9 cellular contexts compared by ENCODE assay signal in genomic region chr17:7476474-7476873, GRCh38. TPM values are rescaled to one million over a fixed set of nuclear protein-coding genes. Genes with fewer than 3 reads are reported as not detected.
DNase-seq lines count a peak whose midpoint lies in the region; ATAC-seq, FAIRE-seq and TF ChIP-seq lines count a peak whose summit lies in the region.
"Had no signal": no experiment of that assay in that cellular context is flagged by ENCODE, and none has a peak within 500 bp of the region (broad histone marks: within the 10 kb centered on the region; RNA-seq: fewer than 3 reads in every experiment).

No MANE protein-coding gene starts in this region.

- H3K9me3 ChIP-seq in SK-N-SH: no peaks in the 10 kb centered on the region
- H3K9me3 ChIP-seq in sigmoid colon: no peaks in the 10 kb centered on the region
- no peaks in the 10 kb centered on the region for H3K9me3 ChIP-seq in pancreas
- no peaks in the 10 kb centered on the region for H3K9me3 ChIP-seq in MM.1S (replicated peaks; ENCODE audit: insufficient read depth, low read length)

- intact Hi-C loops in sigmoid colon (cut with DNase I): loop anchor here (2.0 kb wide), 3 partner anchors 20 to 72 kb away; partner anchors contain the start of gene TMEM256
- intact Hi-C loops in pancreas (cut with DNase I): loop anchor here in 2 of 3 donors (5.0 kb wide), 1 partner anchor 34 kb away; no protein-coding TSS in a partner anchor

- peak; percentile 69 for DNase-seq in EL
- no peak for DNase-seq in SK-N-SH
- no peak for DNase-seq in sigmoid colon
- no peak for DNase-seq in GM12891 (ENCODE audit: insufficient read length, low spot score)
- DNase-seq in pancreas: no peak
- DNase-seq in MM.1S: no peak
- DNase-seq: NCI-H187 had no signal

- ATAC-seq in esophagus mucosa (peak; percentile 73), pancreas (no peak), GM21786 (IDR thresholded peaks at IDR 0.05; ENCODE audit: unreplicated experiment) (no peak)

- H2AFZ ChIP-seq in SK-N-SH (ENCODE audit: low read depth) (no peak overlapping the region), MM.1S (ENCODE audit: low read length) (no peak overlapping the region)

- H3K36me3 ChIP-seq in SK-N-SH (replicated peaks in 1 of 2; ENCODE audit: control insufficient read depth in 1 of 2, insufficient read depth in 2 of 2, low read length in 1 of 2): no peaks in the 10 kb centered on the region
- H3K36me3 ChIP-seq in sigmoid colon: no peaks in the 10 kb centered on the region
- no peaks in the 10 kb centered on the region for H3K36me3 ChIP-seq in pancreas
- H3K36me3 ChIP-seq in MM.1S (replicated peaks; ENCODE audit: insufficient read depth, low read length): no peaks in the 10 kb centered on the region

- POLR2A ChIA-PET in SK-N-SH (lab: Yijun Ruan, JAX): interaction anchor here (0.6 to 1.4 kb wide), 4 partner anchors 7 to 95 kb away, joined by 3 to 6 read pairs (median 3); partner anchors contain the start of gene TMEM256

- H3K4me3 ChIP-seq in SK-N-SH (ENCODE audit: low read depth in 2 of 2, low read length in 1 of 2): no peak overlapping the region
- H3K4me3 ChIP-seq in sigmoid colon: no peak overlapping the region
- no peak overlapping the region for H3K4me3 ChIP-seq in pancreas
- no peak overlapping the region for H3K4me3 ChIP-seq in MM.1S (ENCODE audit: low read length)

- H3F3A ChIP-seq in SK-N-SH (replicated peaks; ENCODE audit: insufficient read depth) (peaks cover 15% of the 10 kb centered on the region), MM.1S (ENCODE audit: insufficient read depth, low read length) (0 out of 2 replicates have a peak, but pooled peaks cover 5% of the 10 kb centered on the region)

- WGBS in SK-N-SH (ENCODE audit: low lambda C conversion rate): 22% methylated on average over 3 of the region's 3 CpGs
- 38 to 48% methylated on average over 3 of the region's 3 CpGs for WGBS in sigmoid colon, 2 donors
- WGBS in pancreas, 2 donors: 29 to 35% methylated on average over 3 of the region's 3 CpGs

- H3K9ac ChIP-seq in SK-N-SH: no peak overlapping the region
- H3K9ac ChIP-seq in MM.1S (ENCODE audit: low read length): no peak overlapping the region

- H3K4me1 ChIP-seq in SK-N-SH (ENCODE audit: control insufficient read depth in 1 of 2, insufficient read depth in 2 of 2, low read depth in 1 of 2, low read length in 1 of 2) (peaks cover 17 to 26% of the 10 kb centered on the region in 2 experiments; a peak in 2 of 4 replicates), sigmoid colon (peaks cover 0 to 73% (median 55%) of the 10 kb centered on the region in 4 donors), pancreas (peaks cover under 1 to 22% (median 20%) of the 10 kb centered on the region in 3 donors), MM.1S (ENCODE audit: low read length) (no peaks in the 10 kb centered on the region)

- H3K9me2 ChIP-seq in SK-N-SH (no peaks in the 10 kb centered on the region), MM.1S (replicated peaks; ENCODE audit: insufficient read depth, low read length) (no peaks in the 10 kb centered on the region)

- no peaks in the 10 kb centered on the region for H3K27me3 ChIP-seq in SK-N-SH (ENCODE audit: insufficient read depth)
- H3K27me3 ChIP-seq in sigmoid colon: no peaks in the 10 kb centered on the region
- H3K27me3 ChIP-seq in pancreas: no peaks in the 10 kb centered on the region
- no peaks in the 10 kb centered on the region for H3K27me3 ChIP-seq in MM.1S (replicated peaks; ENCODE audit: insufficient read depth, low read length)

- TF ChIP-seq CTCF in SK-N-SH (IDR thresholded peaks at IDR 0.05): no peak
- TF ChIP-seq CTCF in sigmoid colon (IDR thresholded peaks at IDR 0.05): no peak
- no peak for TF ChIP-seq CTCF in pancreas (IDR thresholded peaks at IDR 0.05)
- TF ChIP-seq CTCF in MM.1S (IDR thresholded peaks at IDR 0.05; ENCODE audit: low read length): no peak

- TF ChIP-seq EP300 in SK-N-SH (IDR thresholded peaks at IDR 0.05; ENCODE audit: borderline replicate concordance in 1 of 2, low read depth in 1 of 2, low read length in 1 of 2): no peak
- no peak for TF ChIP-seq EP300 in sigmoid colon (IDR thresholded peaks at IDR 0.05)

- no peak for TF ChIP-seq RAD21 in SK-N-SH (IDR thresholded peaks at IDR 0.05; ENCODE audit: low read length)

- no peak for TF ChIP-seq POLR2A in sigmoid colon (IDR thresholded peaks at IDR 0.05)
- no peak for TF ChIP-seq POLR2A in GM12891 (IDR thresholded peaks at IDR 0.05; ENCODE audit: low read depth, low read length)

- FAIRE-seq in GM12891 (lab: Jason Lieb, UNC) (no peak), pancreas (lab: Jason Lieb, UNC) (no peak)

- H3K4me2 ChIP-seq in SK-N-SH (peak overlapping the region; percentile 95; the same call in 1 of the 2 replicates), MM.1S (ENCODE audit: low read depth, low read length) (no peak overlapping the region)

- H4K20me1 ChIP-seq in SK-N-SH (ENCODE audit: insufficient read depth) (peaks cover 64% of the 10 kb centered on the region), MM.1S (ENCODE audit: insufficient read depth, low read length) (no peaks in the 10 kb centered on the region)

- H3K79me2 ChIP-seq in SK-N-SH (ENCODE audit: insufficient read depth): peaks cover 98% of the 10 kb centered on the region
- peaks cover 7% of the 10 kb centered on the region; the same call in 1 of the 2 replicates for H3K79me2 ChIP-seq in MM.1S (ENCODE audit: low read length)

- H3K27ac ChIP-seq in SK-N-SH (ENCODE audit: low read depth in 2 of 2, low read length in 1 of 2) (peak overlapping the region in 1 of 2 experiments; percentile 44; a peak in 2 of 4 replicates), sigmoid colon (peak overlapping the region; percentile 94 to 100 (median 100)), pancreas (peak overlapping the region in 2 of 4 donors; percentile 47 to 99), MM.1S (ENCODE audit: low read length) (no peak overlapping the region)

- CTCF ChIA-PET in SK-N-SH (lab: Yijun Ruan, JAX): interaction anchor here (1.0 to 2.3 kb wide), 6 partner anchors 18 to 131 kb away, joined by 3 to 11 read pairs (median 3); partner anchors contain the start of gene SENP3

TF ChIP-seq in SK-N-SH, 30 proteins besides CTCF, POLR2A, EP300 and RAD21 (continues in another document):
- TF ChIP-seq FOSL2 (IDR thresholded peaks at IDR 0.05; ENCODE audit: borderline replicate concordance, low read depth): peak; percentile 24; the same call in 1 of the 2 replicates

TF ChIP-seq in GM12891, 5 proteins besides CTCF, POLR2A, EP300 and RAD21:
- no peak for TF ChIP-seq POLR2AphosphoS5 (IDR thresholded peaks at IDR 0.05; ENCODE audit: low read depth, low read length)
- no peak for TF ChIP-seq TAF1 (IDR thresholded peaks at IDR 0.05; ENCODE audit: low read depth, low read length)
- TF ChIP-seq SPI1 (IDR thresholded peaks at IDR 0.05; ENCODE audit: low read depth, low read length): no peak
- TF ChIP-seq PAX5 (IDR thresholded peaks at IDR 0.05; ENCODE audit: insufficient read depth, low read length, severe bottlenecking): no peak
- no peak for TF ChIP-seq POU2F2 (IDR thresholded peaks at IDR 0.05; ENCODE audit: low read depth, low read length)

RNA-seq across cellular contexts. Expression of gene ZBTB4, which starts 3.0 kb away (rescaled TPM):
- 11.4 and 12.8 TPM in 2 replicates for polyA plus RNA-seq in SK-N-SH (2012; rRNA removed)
- 9.2 and 12.2 TPM in 2 replicates for polyA plus RNA-seq in SK-N-SH (2012; cell fraction: cytosol; rRNA removed)
- 22.1 and 27.1 TPM in 2 replicates for polyA plus RNA-seq in SK-N-SH (2012; cell fraction: nucleus; rRNA removed)
- 21.0 TPM for total RNA-seq in esophagus mucosa
- 10 to 100 TPM; 42.5 to 56.5 (median 45.3) TPM for total RNA-seq in sigmoid colon
- polyA plus RNA-seq in sigmoid colon: 10 to 100 TPM in 2 of 3 donors, 1 to 10 TPM in 1; 5.5 to 19.6 (median 12.0) TPM
- 12.0 TPM for polyA plus RNA-seq in GM12891 (2012; ENCODE audit: low read depth, missing spikeins)
- 10 to 100 TPM; 20.3 to 30.2 (median 22.2) TPM for total RNA-seq in pancreas
- polyA plus RNA-seq in pancreas: 10 to 100 TPM; 17.3 to 19.2 TPM

RNA-seq across cellular contexts. Expression of gene SLC35G6, which starts 4.8 kb away (rescaled TPM):
- polyA plus RNA-seq in SK-N-SH (2012; rRNA removed): not detected in 2 replicates
- polyA plus RNA-seq in SK-N-SH (2012; cell fraction: cytosol; rRNA removed): 0.03 TPM in 1 of 2 replicates, not detected in the other
- polyA plus RNA-seq in SK-N-SH (2012; cell fraction: nucleus; rRNA removed): not detected in 2 replicates
- not detected for total RNA-seq in esophagus mucosa
- total RNA-seq in sigmoid colon: not detected
- not detected for polyA plus RNA-seq in sigmoid colon
- 0.08 TPM for polyA plus RNA-seq in GM12891 (2012; ENCODE audit: low read depth, missing spikeins)
- not detected for total RNA-seq in pancreas
- polyA plus RNA-seq in pancreas: under 1 TPM in 1 of 2 donors, not detected in 1; 0.08 TPM

RNA-seq across cellular contexts. Expression of gene POLR2A, which starts 7.7 kb away (rescaled TPM):
- polyA plus RNA-seq in SK-N-SH (2012; rRNA removed): 19.0 and 37.3 TPM in 2 replicates
- polyA plus RNA-seq in SK-N-SH (2012; cell fraction: cytosol; rRNA removed): 16.7 and 21.1 TPM in 2 replicates
- 90.5 and 92.5 TPM in 2 replicates for polyA plus RNA-seq in SK-N-SH (2012; cell fraction: nucleus; rRNA removed)
- 116 TPM for total RNA-seq in esophagus mucosa
- total RNA-seq in sigmoid colon: 10 to 100 TPM; 30.1 to 43.2 (median 36.5) TPM
- 10 to 100 TPM in 2 of 3 donors, 1 to 10 TPM in 1; 7.2 to 51.1 (median 11.3) TPM for polyA plus RNA-seq in sigmoid colon
- polyA plus RNA-seq in GM12891 (2012; ENCODE audit: low read depth, missing spikeins): 59.8 TPM
- 10 to 100 TPM; 45.7 to 62.6 (median 53.8) TPM for total RNA-seq in pancreas
- polyA plus RNA-seq in pancreas: 10 to 100 TPM; 24.5 to 83.6 TPM

RNA-seq across cellular contexts. Expression of gene CHRNB1, which starts 31.6 kb away (rescaled TPM):
- polyA plus RNA-seq in SK-N-SH (2012; rRNA removed): 26.8 and 29.7 TPM in 2 replicates
- polyA plus RNA-seq in SK-N-SH (2012; cell fraction: cytosol; rRNA removed): 26.0 and 28.7 TPM in 2 replicates
- polyA plus RNA-seq in SK-N-SH (2012; cell fraction: nucleus; rRNA removed): 5.3 and 6.9 TPM in 2 replicates
- total RNA-seq in esophagus mucosa: 4.9 TPM
- 1 to 10 TPM; 4.2 to 8.1 (median 6.5) TPM for total RNA-seq in sigmoid colon
- 10 to 100 TPM in 2 of 3 donors, 1 to 10 TPM in 1; 7.2 to 13.2 (median 11.2) TPM for polyA plus RNA-seq in sigmoid colon
- polyA plus RNA-seq in GM12891 (2012; ENCODE audit: low read depth, missing spikeins): 8.2 TPM
- 10 to 100 TPM in 2 of 6 donors, 1 to 10 TPM in 4; 7.5 to 15.0 (median 8.7) TPM for total RNA-seq in pancreas
- polyA plus RNA-seq in pancreas: 10 to 100 TPM in 1 of 2 donors, 1 to 10 TPM in 1; 9.7 to 11.1 TPM

RNA-seq across cellular contexts. Expression of gene FGF11, which starts 37.2 kb away (rescaled TPM):
- 1.9 and 2.5 TPM in 2 replicates for polyA plus RNA-seq in SK-N-SH (2012; rRNA removed)
- 1.5 and 1.8 TPM in 2 replicates for polyA plus RNA-seq in SK-N-SH (2012; cell fraction: cytosol; rRNA removed)
- polyA plus RNA-seq in SK-N-SH (2012; cell fraction: nucleus; rRNA removed): 7.9 and 11.0 TPM in 2 replicates
- total RNA-seq in esophagus mucosa: 8.6 TPM
- under 1 TPM in 1 of 4 donors, not detected in 3; 0.36 TPM for total RNA-seq in sigmoid colon
- 1 to 10 TPM in 1 of 3 donors, under 1 TPM in 1, not detected in 1; 0.69 to 2.8 TPM for polyA plus RNA-seq in sigmoid colon
- polyA plus RNA-seq in GM12891 (2012; ENCODE audit: low read depth, missing spikeins): 31.0 TPM
- total RNA-seq in pancreas: 1 to 10 TPM in 1 of 6 donors, under 1 TPM in 5; 0.09 to 1.1 (median 0.31) TPM
- polyA plus RNA-seq in pancreas: under 1 TPM; 0.61 to 0.65 TPM
